ENCODE assay signal across 5 cellular contexts in genomic region chr6:32629793-32630192, GRCh38. TPM values are rescaled to one million over a fixed set of nuclear protein-coding genes. Genes with fewer than 3 reads are reported as not detected.
"Had no signal": no experiment of that assay in that cellular context is flagged by ENCODE, and none has a peak within 500 bp of the region (broad histone marks: within the 10 kb centered on the region; RNA-seq: fewer than 3 reads in every experiment).

No MANE protein-coding gene starts in this region.

RNA-seq across cellular contexts. Expression of gene HLA-DQA1, which starts 7.4 kb away (rescaled TPM):
- total RNA-seq: GM23248, H4, H7, HT-29, IMR-90 had no signal
- polyA plus RNA-seq: GM23248, IMR-90 had no signal

RNA-seq across cellular contexts. Expression of gene HLA-DQB1, which starts 36.7 kb away (rescaled TPM):
- total RNA-seq: GM23248, H4, HT-29, IMR-90 had no signal
- polyA plus RNA-seq: GM23248, IMR-90 had no signal

RNA-seq across cellular contexts. Expression of gene HLA-DRB1, which starts 40.1 kb away (rescaled TPM):
- total RNA-seq: GM23248, HT-29, IMR-90 had no signal
- polyA plus RNA-seq: IMR-90 had no signal
